1 cellular context compared by ENCODE assay signal in genomic region chr18:45320724-45321123, GRCh38.
TF ChIP-seq lines count a peak whose summit lies in the region.

No MANE protein-coding gene starts in this region.

TF ChIP-seq in liver, 16 proteins besides CTCF, POLR2A, EP300 and RAD21 (continued from another document):
- TF ChIP-seq, protein P1, sequence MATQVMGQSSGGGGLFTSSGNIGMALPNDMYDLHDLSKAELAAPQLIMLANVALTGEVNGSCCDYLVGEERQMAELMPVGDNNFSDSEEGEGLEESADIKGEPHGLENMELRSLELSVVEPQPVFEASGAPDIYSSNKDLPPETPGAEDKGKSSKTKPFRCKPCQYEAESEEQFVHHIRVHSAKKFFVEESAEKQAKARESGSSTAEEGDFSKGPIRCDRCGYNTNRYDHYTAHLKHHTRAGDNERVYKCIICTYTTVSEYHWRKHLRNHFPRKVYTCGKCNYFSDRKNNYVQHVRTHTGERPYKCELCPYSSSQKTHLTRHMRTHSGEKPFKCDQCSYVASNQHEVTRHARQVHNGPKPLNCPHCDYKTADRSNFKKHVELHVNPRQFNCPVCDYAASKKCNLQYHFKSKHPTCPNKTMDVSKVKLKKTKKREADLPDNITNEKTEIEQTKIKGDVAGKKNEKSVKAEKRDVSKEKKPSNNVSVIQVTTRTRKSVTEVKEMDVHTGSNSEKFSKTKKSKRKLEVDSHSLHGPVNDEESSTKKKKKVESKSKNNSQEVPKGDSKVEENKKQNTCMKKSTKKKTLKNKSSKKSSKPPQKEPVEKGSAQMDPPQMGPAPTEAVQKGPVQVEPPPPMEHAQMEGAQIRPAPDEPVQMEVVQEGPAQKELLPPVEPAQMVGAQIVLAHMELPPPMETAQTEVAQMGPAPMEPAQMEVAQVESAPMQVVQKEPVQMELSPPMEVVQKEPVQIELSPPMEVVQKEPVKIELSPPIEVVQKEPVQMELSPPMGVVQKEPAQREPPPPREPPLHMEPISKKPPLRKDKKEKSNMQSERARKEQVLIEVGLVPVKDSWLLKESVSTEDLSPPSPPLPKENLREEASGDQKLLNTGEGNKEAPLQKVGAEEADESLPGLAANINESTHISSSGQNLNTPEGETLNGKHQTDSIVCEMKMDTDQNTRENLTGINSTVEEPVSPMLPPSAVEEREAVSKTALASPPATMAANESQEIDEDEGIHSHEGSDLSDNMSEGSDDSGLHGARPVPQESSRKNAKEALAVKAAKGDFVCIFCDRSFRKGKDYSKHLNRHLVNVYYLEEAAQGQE (IDR thresholded peaks at IDR 0.05) = peak; percentile 65
